2 cellular contexts compared by ENCODE assay signal in the genomic region with DNA sequence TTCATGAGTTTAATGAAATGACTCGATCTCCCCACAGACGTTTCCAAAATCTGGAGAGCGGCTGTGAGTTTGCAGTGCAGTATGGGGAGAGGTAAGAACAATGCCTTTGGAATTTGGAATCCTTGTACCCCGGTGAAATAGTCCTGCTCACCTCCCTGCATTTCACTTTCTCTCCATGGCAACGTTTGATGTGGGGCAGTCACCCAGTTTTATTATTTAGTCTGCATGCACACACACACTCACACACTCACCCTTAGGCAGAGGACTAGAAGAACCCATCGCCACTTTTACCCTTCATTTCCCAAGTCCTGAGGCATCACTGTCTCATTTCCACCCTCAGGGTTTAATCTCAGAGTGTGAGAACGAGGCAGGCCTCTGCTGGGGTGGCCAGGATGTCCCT.
TF ChIP-seq lines count a peak whose summit lies in the region.

No MANE protein-coding gene starts in this region.

TF ChIP-seq in neural cell, 6 proteins besides CTCF, POLR2A, EP300 and RAD21 (continued from another document):
- TF ChIP-seq TAF1 (IDR thresholded peaks at IDR 0.05; ENCODE audit: low read depth) = no peak
- TF ChIP-seq MXI1 (conservative IDR thresholded peaks at IDR 0.05; ENCODE audit: poor library complexity, severe bottlenecking) = no peak

TF ChIP-seq in SK-N-SH, 30 proteins besides CTCF, POLR2A, EP300 and RAD21 (continued from another document):
- TF ChIP-seq TCF12 (IDR thresholded peaks at IDR 0.05) (no peak), NFIC (IDR thresholded peaks at IDR 0.05; ENCODE audit: borderline replicate concordance) (no peak), JUND (IDR thresholded peaks at IDR 0.05) (no peak), CHD2 (IDR thresholded peaks at IDR 0.05; ENCODE audit: low read length, partially characterized antibody) (no peak)
